ENCODE assay signal across 1 cellular context in genomic region chr3:157128771-157129671, GRCh38.
TF ChIP-seq lines count a peak whose summit lies in the region.

No MANE protein-coding gene starts in this region.

TF ChIP-seq in GM23338, 12 proteins besides CTCF, POLR2A, EP300 and RAD21 (continued from another document):
- TF ChIP-seq, protein P1, sequence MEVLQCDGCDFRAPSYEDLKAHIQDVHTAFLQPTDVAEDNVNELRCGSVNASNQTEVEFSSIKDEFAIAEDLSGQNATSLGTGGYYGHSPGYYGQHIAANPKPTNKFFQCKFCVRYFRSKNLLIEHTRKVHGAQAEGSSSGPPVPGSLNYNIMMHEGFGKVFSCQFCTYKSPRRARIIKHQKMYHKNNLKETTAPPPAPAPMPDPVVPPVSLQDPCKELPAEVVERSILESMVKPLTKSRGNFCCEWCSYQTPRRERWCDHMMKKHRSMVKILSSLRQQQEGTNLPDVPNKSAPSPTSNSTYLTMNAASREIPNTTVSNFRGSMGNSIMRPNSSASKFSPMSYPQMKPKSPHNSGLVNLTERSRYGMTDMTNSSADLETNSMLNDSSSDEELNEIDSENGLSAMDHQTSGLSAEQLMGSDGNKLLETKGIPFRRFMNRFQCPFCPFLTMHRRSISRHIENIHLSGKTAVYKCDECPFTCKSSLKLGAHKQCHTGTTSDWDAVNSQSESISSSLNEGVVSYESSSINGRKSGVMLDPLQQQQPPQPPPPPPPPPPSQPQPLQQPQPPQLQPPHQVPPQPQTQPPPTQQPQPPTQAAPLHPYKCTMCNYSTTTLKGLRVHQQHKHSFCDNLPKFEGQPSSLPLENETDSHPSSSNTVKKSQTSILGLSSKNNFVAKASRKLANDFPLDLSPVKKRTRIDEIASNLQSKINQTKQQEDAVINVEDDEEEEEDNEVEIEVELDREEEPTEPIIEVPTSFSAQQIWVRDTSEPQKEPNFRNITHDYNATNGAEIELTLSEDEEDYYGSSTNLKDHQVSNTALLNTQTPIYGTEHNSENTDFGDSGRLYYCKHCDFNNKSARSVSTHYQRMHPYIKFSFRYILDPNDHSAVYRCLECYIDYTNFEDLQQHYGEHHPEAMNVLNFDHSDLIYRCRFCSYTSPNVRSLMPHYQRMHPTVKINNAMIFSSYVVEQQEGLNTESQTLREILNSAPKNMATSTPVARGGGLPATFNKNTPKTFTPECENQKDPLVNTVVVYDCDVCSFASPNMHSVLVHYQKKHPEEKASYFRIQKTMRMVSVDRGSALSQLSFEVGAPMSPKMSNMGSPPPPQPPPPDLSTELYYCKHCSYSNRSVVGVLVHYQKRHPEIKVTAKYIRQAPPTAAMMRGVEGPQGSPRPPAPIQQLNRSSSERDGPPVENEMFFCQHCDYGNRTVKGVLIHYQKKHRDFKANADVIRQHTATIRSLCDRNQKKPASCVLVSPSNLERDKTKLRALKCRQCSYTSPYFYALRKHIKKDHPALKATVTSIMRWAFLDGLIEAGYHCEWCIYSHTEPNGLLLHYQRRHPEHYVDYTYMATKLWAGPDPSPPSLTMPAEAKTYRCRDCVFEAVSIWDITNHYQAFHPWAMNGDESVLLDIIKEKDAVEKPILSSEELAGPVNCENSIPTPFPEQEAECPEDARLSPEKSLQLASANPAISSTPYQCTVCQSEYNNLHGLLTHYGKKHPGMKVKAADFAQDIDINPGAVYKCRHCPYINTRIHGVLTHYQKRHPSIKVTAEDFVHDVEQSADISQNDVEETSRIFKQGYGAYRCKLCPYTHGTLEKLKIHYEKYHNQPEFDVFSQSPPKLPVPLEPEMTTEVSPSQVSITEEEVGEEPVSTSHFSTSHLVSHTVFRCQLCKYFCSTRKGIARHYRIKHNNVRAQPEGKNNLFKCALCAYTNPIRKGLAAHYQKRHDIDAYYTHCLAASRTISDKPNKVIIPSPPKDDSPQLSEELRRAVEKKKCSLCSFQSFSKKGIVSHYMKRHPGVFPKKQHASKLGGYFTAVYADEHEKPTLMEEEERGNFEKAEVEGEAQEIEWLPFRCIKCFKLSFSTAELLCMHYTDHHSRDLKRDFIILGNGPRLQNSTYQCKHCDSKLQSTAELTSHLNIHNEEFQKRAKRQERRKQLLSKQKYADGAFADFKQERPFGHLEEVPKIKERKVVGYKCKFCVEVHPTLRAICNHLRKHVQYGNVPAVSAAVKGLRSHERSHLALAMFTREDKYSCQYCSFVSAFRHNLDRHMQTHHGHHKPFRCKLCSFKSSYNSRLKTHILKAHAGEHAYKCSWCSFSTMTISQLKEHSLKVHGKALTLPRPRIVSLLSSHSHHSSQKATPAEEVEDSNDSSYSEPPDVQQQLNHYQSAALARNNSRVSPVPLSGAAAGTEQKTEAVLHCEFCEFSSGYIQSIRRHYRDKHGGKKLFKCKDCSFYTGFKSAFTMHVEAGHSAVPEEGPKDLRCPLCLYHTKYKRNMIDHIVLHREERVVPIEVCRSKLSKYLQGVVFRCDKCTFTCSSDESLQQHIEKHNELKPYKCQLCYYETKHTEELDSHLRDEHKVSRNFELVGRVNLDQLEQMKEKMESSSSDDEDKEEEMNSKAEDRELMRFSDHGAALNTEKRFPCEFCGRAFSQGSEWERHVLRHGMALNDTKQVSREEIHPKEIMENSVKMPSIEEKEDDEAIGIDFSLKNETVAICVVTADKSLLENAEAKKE (CRISPR knock-in tag; IDR thresholded peaks at IDR 0.05), result no peak
- no peak for TF ChIP-seq JUNB (IDR thresholded peaks at IDR 0.05; ENCODE audit: unreplicated experiment)
- TF ChIP-seq, protein P2, sequence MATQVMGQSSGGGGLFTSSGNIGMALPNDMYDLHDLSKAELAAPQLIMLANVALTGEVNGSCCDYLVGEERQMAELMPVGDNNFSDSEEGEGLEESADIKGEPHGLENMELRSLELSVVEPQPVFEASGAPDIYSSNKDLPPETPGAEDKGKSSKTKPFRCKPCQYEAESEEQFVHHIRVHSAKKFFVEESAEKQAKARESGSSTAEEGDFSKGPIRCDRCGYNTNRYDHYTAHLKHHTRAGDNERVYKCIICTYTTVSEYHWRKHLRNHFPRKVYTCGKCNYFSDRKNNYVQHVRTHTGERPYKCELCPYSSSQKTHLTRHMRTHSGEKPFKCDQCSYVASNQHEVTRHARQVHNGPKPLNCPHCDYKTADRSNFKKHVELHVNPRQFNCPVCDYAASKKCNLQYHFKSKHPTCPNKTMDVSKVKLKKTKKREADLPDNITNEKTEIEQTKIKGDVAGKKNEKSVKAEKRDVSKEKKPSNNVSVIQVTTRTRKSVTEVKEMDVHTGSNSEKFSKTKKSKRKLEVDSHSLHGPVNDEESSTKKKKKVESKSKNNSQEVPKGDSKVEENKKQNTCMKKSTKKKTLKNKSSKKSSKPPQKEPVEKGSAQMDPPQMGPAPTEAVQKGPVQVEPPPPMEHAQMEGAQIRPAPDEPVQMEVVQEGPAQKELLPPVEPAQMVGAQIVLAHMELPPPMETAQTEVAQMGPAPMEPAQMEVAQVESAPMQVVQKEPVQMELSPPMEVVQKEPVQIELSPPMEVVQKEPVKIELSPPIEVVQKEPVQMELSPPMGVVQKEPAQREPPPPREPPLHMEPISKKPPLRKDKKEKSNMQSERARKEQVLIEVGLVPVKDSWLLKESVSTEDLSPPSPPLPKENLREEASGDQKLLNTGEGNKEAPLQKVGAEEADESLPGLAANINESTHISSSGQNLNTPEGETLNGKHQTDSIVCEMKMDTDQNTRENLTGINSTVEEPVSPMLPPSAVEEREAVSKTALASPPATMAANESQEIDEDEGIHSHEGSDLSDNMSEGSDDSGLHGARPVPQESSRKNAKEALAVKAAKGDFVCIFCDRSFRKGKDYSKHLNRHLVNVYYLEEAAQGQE (IDR thresholded peaks at IDR 0.05; ENCODE audit: unreplicated experiment), result no peak
- TF ChIP-seq NANOG (IDR thresholded peaks at IDR 0.05; ENCODE audit: borderline replicate concordance), result no peak
- no peak for TF ChIP-seq STAT1 (IDR thresholded peaks at IDR 0.05; ENCODE audit: unreplicated experiment)
- TF ChIP-seq ETS1 (IDR thresholded peaks at IDR 0.05), result no peak
- no peak for TF ChIP-seq ZNF114 (CRISPR knock-in tag; IDR thresholded peaks at IDR 0.05)
TF ChIP-seq in GM23338: peak in this region for 0.
